In genomic region chr13:92806215-92806614, GRCh38 we compare ENCODE assay signal across 8 cellular contexts.
DNase-seq lines count a peak whose midpoint lies in the region; ATAC-seq and TF ChIP-seq lines count a peak whose summit lies in the region.

No MANE protein-coding gene starts in this region.

- H3K4me1 ChIP-seq in DND-41 (ENCODE audit: insufficient read depth, low read length) (peaks cover 14% of the 10 kb centered on the region), body of pancreas (peaks cover 8% of the 10 kb centered on the region)

- H3K36me3 ChIP-seq in DND-41 (ENCODE audit: insufficient read depth, low read length) (no peaks in the 10 kb centered on the region), body of pancreas (replicated peaks in 1 of 2; ENCODE audit: insufficient read depth in 1 of 2, low read depth in 2 of 2) (no peaks in the 10 kb centered on the region)

- no peak for TF ChIP-seq POLR2A in body of pancreas (IDR thresholded peaks at IDR 0.05)

- no peaks in the 10 kb centered on the region for H3K36me3 Mint-ChIP-seq in natural killer cell treated with Interleukin-12 subunit alpha and Interleukin-12 subunit beta and Interleukin-15 and Interleukin-18, amount 100 ng/mL, for 72 hours

- H3K27me3 Mint-ChIP-seq in natural killer cell treated with Interleukin-12 subunit alpha and Interleukin-12 subunit beta and Interleukin-15 and Interleukin-18, amount 100 ng/mL, for 72 hours = no peaks in the 10 kb centered on the region

- TF ChIP-seq CTCF in DND-41 (IDR thresholded peaks at IDR 0.05; ENCODE audit: borderline replicate concordance, extremely low read depth, low read length, poor library complexity, severe bottlenecking) (no peak), body of pancreas (IDR thresholded peaks at IDR 0.05) (no peak)

- peak overlapping the region in 1 of 2 donors; percentile 29 for H3K27ac Mint-ChIP-seq in natural killer cell treated with Interleukin-12 subunit alpha and Interleukin-12 subunit beta and Interleukin-15 and Interleukin-18, amount 100 ng/mL, for 72 hours

- H3K4me3 ChIP-seq in DND-41 (ENCODE audit: low read depth in 1 of 2, low read length in 2 of 2) = peak overlapping the region; percentile 4 to 47; a peak in 3 of 4 replicates
- H3K4me3 ChIP-seq in body of pancreas = no peak overlapping the region

- H3K9me3 ChIP-seq in DND-41 (ENCODE audit: insufficient read depth, low read length, severe bottlenecking) (peaks cover 3% of the 10 kb centered on the region), body of pancreas (no peaks in the 10 kb centered on the region)

- H3K4me1 Mint-ChIP-seq in natural killer cell treated with Interleukin-12 subunit alpha and Interleukin-12 subunit beta and Interleukin-15 and Interleukin-18, amount 100 ng/mL, for 72 hours (ENCODE audit: low read depth in 2 of 2) = peaks cover 0 to 5% of the 10 kb centered on the region in 2 donors

- ATAC-seq in DND-41 (ENCODE audit: insufficient read depth, low read depth) (peak; percentile 96), HG03442 (IDR thresholded peaks at IDR 0.05; ENCODE audit: unreplicated experiment) (peak; percentile 38), body of pancreas (peak; percentile 77), GM21526 (IDR thresholded peaks at IDR 0.05; ENCODE audit: low FRiP score, unreplicated experiment) (no peak)
- ATAC-seq in natural killer cell treated with Interleukin-12 subunit alpha and Interleukin-12 subunit beta and Interleukin-15 and Interleukin-18, amount 100 ng/mL, for 72 hours = no peak

- no peaks in the 10 kb centered on the region for H3K27me3 ChIP-seq in DND-41 (ENCODE audit: insufficient read depth, low read length, poor library complexity)
- H3K27me3 ChIP-seq in body of pancreas = no peaks in the 10 kb centered on the region

- peaks cover 4% of the 10 kb centered on the region for H3K9me3 Mint-ChIP-seq in natural killer cell treated with Interleukin-12 subunit alpha and Interleukin-12 subunit beta and Interleukin-15 and Interleukin-18, amount 100 ng/mL, for 72 hours

- H3K9ac ChIP-seq in DND-41 (ENCODE audit: low read depth, low read length) = peak overlapping the region; percentile 49

- H3K4me3 Mint-ChIP-seq in natural killer cell treated with Interleukin-12 subunit alpha and Interleukin-12 subunit beta and Interleukin-15 and Interleukin-18, amount 100 ng/mL, for 72 hours = peak overlapping the region; percentile 60

- H3K4me2 ChIP-seq in DND-41 (ENCODE audit: insufficient read depth, low read length) = peak overlapping the region; percentile 63

- H3K27ac ChIP-seq in DND-41 (ENCODE audit: low read length) (peak overlapping the region; percentile 71), body of pancreas (peak overlapping the region; percentile 22 to 59 (median 38))

- peak; percentile 39 for DNase-seq in DND-41
- peak in 2 of 4 donors; percentile 5 to 11 for DNase-seq in body of pancreas
- no peak for DNase-seq in natural killer cell treated with Interleukin-12 subunit alpha and Interleukin-12 subunit beta and Interleukin-15 and Interleukin-18, amount 100 ng/mL, for 72 hours (ENCODE audit: low spot score)
- no peak for DNase-seq in DMS 273 (lab: John Stamatoyannopoulos, UW; ENCODE audit: unreplicated experiment)
- no peak for DNase-seq in SIG-M5 (lab: John Stamatoyannopoulos, UW)
- no peak for DNase-seq in NCI-H128 (lab: John Stamatoyannopoulos, UW; ENCODE audit: unreplicated experiment)

- intact Hi-C loops in body of pancreas (cut with DNase I) = no loop called here

- H3K79me2 ChIP-seq in DND-41 (ENCODE audit: insufficient read depth, low read length) = no peaks in the 10 kb centered on the region

- 28 to 35% methylated on average over 4 of the region's 4 CpGs for WGBS in body of pancreas, 2 donors

- H4K20me1 ChIP-seq in DND-41 (ENCODE audit: insufficient read depth, low read length) = no peaks in the 10 kb centered on the region

- H2AFZ ChIP-seq in DND-41 (ENCODE audit: low read depth, low read length) = peak overlapping the region; percentile 82

Comparison
In these comparisons a context has a peak if more than half of its experiments do, and no peak if none do; other contexts are left out.
1. ATAC-seq: peak in DND-41 (single experiment), HG03442 (single experiment) and body of pancreas (single experiment); none in natural killer cell treated with Interleukin-12 subunit alpha and Interleukin-12 subunit beta and Interleukin-15 and Interleukin-18, amount 100 ng/mL, for 72 hours (0 of 2) and GM21526 (single experiment).
2. H3K4me3 ChIP-seq: peak in DND-41 (2 of 2); none in body of pancreas (0 of 2).